21 cellular contexts compared by ENCODE assay signal in the genomic region with DNA sequence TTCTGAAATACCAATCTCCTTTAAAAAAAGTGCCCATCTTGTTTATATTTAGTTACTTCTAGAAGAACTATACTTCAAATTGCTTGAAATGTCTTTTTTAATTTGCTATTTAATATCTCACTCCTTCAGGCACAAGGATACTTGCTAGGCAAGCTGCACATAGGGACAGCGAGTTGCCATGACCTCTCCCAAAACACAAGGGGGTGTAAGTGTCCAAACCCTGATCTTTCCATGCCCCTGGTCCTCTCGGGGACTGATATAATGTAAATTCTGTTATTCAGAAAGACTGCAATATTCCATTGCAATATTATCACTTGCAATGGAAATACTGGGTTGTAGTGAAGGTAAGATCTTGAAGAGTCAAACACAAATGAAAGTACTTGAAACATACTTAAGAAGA.
DNase-seq lines count a peak whose midpoint lies in the region; ATAC-seq, FAIRE-seq and TF ChIP-seq lines count a peak whose summit lies in the region.
"Had no signal": no experiment of that assay in that cellular context is flagged by ENCODE, and none has a peak within 500 bp of the region (broad histone marks: within the 10 kb centered on the region; RNA-seq: fewer than 3 reads in every experiment).

No MANE protein-coding gene starts in this region.

- no peak for TF ChIP-seq EP300 in H1 (IDR thresholded peaks at IDR 0.05; ENCODE audit: borderline replicate concordance in 1 of 2, low read depth in 2 of 2, low read length in 2 of 2)
- no peak for TF ChIP-seq EP300 in upper lobe of left lung (IDR thresholded peaks at IDR 0.05)

- no peak for DNase-seq in left ventricle myocardium inferior
- DNase-seq in right atrium auricular region (ENCODE audit: low spot score): no peak
- DNase-seq in RKO (ENCODE audit: low spot score): peak; percentile 20
- no peak for DNase-seq in H1 (ENCODE audit: low read depth in 1 of 2, low spot score in 2 of 2)
- no peak for DNase-seq in SW 1271 (lab: John Stamatoyannopoulos, UW)
- DNase-seq in hippocampal formation (lab: John Stamatoyannopoulos, UW): no peak
- DNase-seq in upper lobe of left lung: no peak
- DNase-seq in G401 (ENCODE audit: low spot score): no peak
- DNase-seq: activated gamma-delta T cell treated with Interleukin-2 at 50 U/mL for 16 hours; anterior cingulate cortex; CD8-positive, alpha-beta T cell; EL; H7; head of caudate nucleus; NCI-H2029 treated with DMSO at 0.1 percent for 48 hours; NCI-H526 treated with DMSO at 0.1 percent for 48 hours; stimulated activated CD4-positive, alpha-beta T cell treated with anti-CD3 and anti-CD28 coated beads, Interleukin-15, amount 100 ng/mL, for 24 hours; stimulated activated naive CD8-positive, alpha-beta T cell treated with anti-CD3 and anti-CD28 coated beads, Interleukin-15, amount 100 ng/mL, for 72 hours had no signal

- WGBS in H1 (ENCODE audit: extremely low coverage in 1 of 2, insufficient coverage in 1 of 2, insufficient read length in 1 of 2, insufficient replicate concordance in 2 of 2, low coverage in 1 of 2, low lambda C conversion rate in 2 of 2, missing lambda C conversion rate in 1 of 2), 2 experiments: 85% methylated on average over 2 of the region's 2 CpGs; no CpG with 5 or more reads in 1 of the 2 experiments
- 68 to 78% methylated on average over 2 of the region's 2 CpGs for WGBS in upper lobe of left lung, 2 donors

- no peak overlapping the region for H2BK5ac ChIP-seq in H1 (ENCODE audit: low read depth, low read length)

- H2BK120ac ChIP-seq in H1 (replicated peaks; ENCODE audit: low read depth, low read length): no peak overlapping the region

- no peak overlapping the region for H3K18ac ChIP-seq in H1 (ENCODE audit: extremely low read depth, low read length)

- no peak overlapping the region for H2AK5ac ChIP-seq in H1 (ENCODE audit: low read depth, low read length)

- peaks cover 16% of the 10 kb centered on the region for H3K9me3 ChIP-seq in left ventricle myocardium inferior (replicated peaks)
- no peaks in the 10 kb centered on the region for H3K9me3 ChIP-seq in right atrium auricular region
- H3K9me3 ChIP-seq in H1 (ENCODE audit: insufficient read depth in 2 of 2, low read depth in 1 of 2, low read length in 1 of 2): no peaks in the 10 kb centered on the region
- H3K9me3 ChIP-seq in upper lobe of left lung: no peaks in the 10 kb centered on the region

- no peaks in the 10 kb centered on the region for H3K23me2 ChIP-seq in H1 (ENCODE audit: low read depth, low read length)

- no peak for ATAC-seq in upper lobe of left lung (ENCODE audit: low FRiP score in 2 of 2)
- ATAC-seq: CD8-positive, alpha-beta T cell; Panc1; stimulated activated naive CD8-positive, alpha-beta T cell treated with anti-CD3 and anti-CD28 coated beads, Interleukin-15, amount 100 ng/mL, for 72 hours had no signal

- H2BK20ac ChIP-seq in H1 (ENCODE audit: low read length): no peak overlapping the region

- H4K20me1 ChIP-seq in H1 (replicated peaks in 1 of 2; ENCODE audit: control insufficient read depth in 1 of 2, insufficient read depth in 2 of 2, low read length in 2 of 2): no peaks in the 10 kb centered on the region

- H3K79me1 ChIP-seq in H1 (ENCODE audit: low read depth, low read length): no peaks in the 10 kb centered on the region

- H4K91ac ChIP-seq in H1 (replicated peaks; ENCODE audit: insufficient read length, low read length): no peak overlapping the region

- no peak overlapping the region for H3K27ac ChIP-seq in left ventricle myocardium inferior (replicated peaks)
- no peak overlapping the region for H3K27ac ChIP-seq in right atrium auricular region
- H3K27ac ChIP-seq in H1 (ENCODE audit: low read depth, low read length): no peak overlapping the region
- no peak overlapping the region for H3K27ac ChIP-seq in upper lobe of left lung

- TF ChIP-seq CTCF in left ventricle myocardium inferior (IDR thresholded peaks at IDR 0.05; ENCODE audit: borderline replicate concordance): peak; percentile 11
- TF ChIP-seq CTCF in right atrium auricular region (IDR thresholded peaks at IDR 0.05): peak in 1 of 2 donors; percentile 33
- TF ChIP-seq CTCF in H1 (IDR thresholded peaks at IDR 0.05; ENCODE audit: control extremely low read depth in 1 of 3, insufficient read depth in 1 of 3, low read depth in 1 of 3, low read length in 3 of 3): peak; percentile 24 to 55 (median 41); a peak in 3 of 4 replicates
- TF ChIP-seq CTCF in upper lobe of left lung (IDR thresholded peaks at IDR 0.05): no peak

- H3K9ac ChIP-seq in H1 (replicated peaks in 1 of 4; ENCODE audit: extremely low read depth in 1 of 4, low read depth in 3 of 4, low read length in 3 of 4): no peak overlapping the region

- TF ChIP-seq POLR2A in H1 (IDR thresholded peaks at IDR 0.05; ENCODE audit: control extremely low read depth in 1 of 2, low read depth in 2 of 2, low read length in 2 of 2) (no peak), upper lobe of left lung (IDR thresholded peaks at IDR 0.05) (no peak)

- FAIRE-seq in H1 (lab: Jason Lieb, UNC): no peak
- FAIRE-seq: islet of Langerhans, urothelium cell line had no signal

- no peak overlapping the region for H2BK15ac ChIP-seq in H1 (ENCODE audit: low read length)

- no peak overlapping the region for H3K23ac ChIP-seq in H1 (ENCODE audit: insufficient read length)

- CTCF ChIA-PET in H1 (lab: Charles Lee; ENCODE audit: partially characterized antibody): interaction anchor here (0.6 to 1.4 kb wide), 7 partner anchors 11 to 450 kb away, joined by 3 to 4 read pairs (median 3); no protein-coding TSS in a partner anchor

- H2BK12ac ChIP-seq in H1 (ENCODE audit: low read depth, low read length): no peak overlapping the region

- no peak overlapping the region for H3K4ac ChIP-seq in H1 (replicated peaks; ENCODE audit: insufficient read length, low read depth, low read length)

- no peak overlapping the region for H4K8ac ChIP-seq in H1 (ENCODE audit: extremely low read depth, insufficient read depth, low read length)

- intact Hi-C loops in left ventricle myocardium inferior (cut with micrococcal nuclease): no loop called here

- peaks cover 35% of the 10 kb centered on the region for H3K4me1 ChIP-seq in left ventricle myocardium inferior
- peaks cover 0 to 15% of the 10 kb centered on the region in 2 donors for H3K4me1 ChIP-seq in right atrium auricular region
- H3K4me1 ChIP-seq in H1 (replicated peaks in 1 of 4; ENCODE audit: control insufficient read depth in 3 of 4, insufficient read depth in 4 of 4, low read length in 3 of 4): no peaks in the 10 kb centered on the region; a peak in 1 of 7 replicates
- no peaks in the 10 kb centered on the region for H3K4me1 ChIP-seq in upper lobe of left lung

- no peak overlapping the region for H2AFZ ChIP-seq in H1 (ENCODE audit: low read length)

- H3K56ac ChIP-seq in H1 (replicated peaks; ENCODE audit: insufficient read length, low read depth, low read length): no peak overlapping the region

- H3K4me3 ChIP-seq in left ventricle myocardium inferior: no peak overlapping the region
- H3K4me3 ChIP-seq in right atrium auricular region: no peak overlapping the region
- no peak overlapping the region for H3K4me3 ChIP-seq in H1 (ENCODE audit: extremely low read depth in 1 of 4, insufficient read depth in 2 of 4, low read depth in 3 of 4, low read length in 4 of 4)
- H3K4me3 ChIP-seq in upper lobe of left lung: no peak overlapping the region

- H3K36me3 ChIP-seq in left ventricle myocardium inferior (no peaks in the 10 kb centered on the region), right atrium auricular region (no peaks in the 10 kb centered on the region), H1 (ENCODE audit: control insufficient read depth in 2 of 4, insufficient read depth in 4 of 4, low read length in 3 of 4) (no peaks in the 10 kb centered on the region), upper lobe of left lung (no peaks in the 10 kb centered on the region)

- in situ Hi-C loops in G401 (cut with HindIII; ENCODE audit: low sequenced_read_pairs): no loop called here

- H3K14ac ChIP-seq in H1 (ENCODE audit: insufficient read length): no peak overlapping the region

- no peaks in the 10 kb centered on the region for H3K79me2 ChIP-seq in H1 (ENCODE audit: control insufficient read depth in 1 of 2, insufficient read depth in 2 of 2, low read length in 2 of 2)

- no peaks in the 10 kb centered on the region for H3K27me3 ChIP-seq in left ventricle myocardium inferior (ENCODE audit: low read depth)
- H3K27me3 ChIP-seq in right atrium auricular region: no peaks in the 10 kb centered on the region
- H3K27me3 ChIP-seq in H1 (replicated peaks in 1 of 4; ENCODE audit: control insufficient read depth in 3 of 4, extremely low read depth in 1 of 4, insufficient read depth in 3 of 4, low read length in 3 of 4): no peaks in the 10 kb centered on the region
- no peaks in the 10 kb centered on the region for H3K27me3 ChIP-seq in upper lobe of left lung

- no peak overlapping the region for H3K4me2 ChIP-seq in H1 (ENCODE audit: insufficient read depth in 1 of 2, low read depth in 2 of 2, low read length in 2 of 2)

- POLR2A ChIA-PET in H1 (lab: Charles Lee; ENCODE audit: partially characterized antibody): no interaction called here

- peak; percentile 62 to 66 for TF ChIP-seq RAD21 in H1 (IDR thresholded peaks at IDR 0.05 in 1 of 2, conservative IDR thresholded peaks at IDR 0.05 in 1 of 2; ENCODE audit: low read depth in 2 of 2, low read length in 2 of 2)

- no peak overlapping the region for H4K5ac ChIP-seq in H1 (ENCODE audit: insufficient read length, low read depth, low read length)

TF ChIP-seq in H1, 55 proteins besides CTCF, POLR2A, EP300 and RAD21 (continues in another document):
- TF ChIP-seq SIRT6 (IDR thresholded peaks at IDR 0.05; ENCODE audit: low read length) (no peak), TCF12 (IDR thresholded peaks at IDR 0.05; ENCODE audit: low read depth, low read length) (no peak), RFX5 (IDR thresholded peaks at IDR 0.05; ENCODE audit: borderline replicate concordance, low read depth, low read length) (no peak), CHD1 (IDR thresholded peaks at IDR 0.05; ENCODE audit: low read depth, low read length) (no peak), NANOG (IDR thresholded peaks at IDR 0.05; ENCODE audit: insufficient read depth, low read depth, low read length, poor library complexity, severe bottlenecking) (no peak), ASH2L (IDR thresholded peaks at IDR 0.05; ENCODE audit: low read length) (no peak), BACH1 (IDR thresholded peaks at IDR 0.05; ENCODE audit: low read length) (no peak), BCL11A (IDR thresholded peaks at IDR 0.05; ENCODE audit: low read depth in 2 of 2, low read length in 2 of 2) (no peak), SAP30 (IDR thresholded peaks at IDR 0.05; ENCODE audit: insufficient read depth, insufficient replicate concordance, low read length) (no peak), SIX5 (IDR thresholded peaks at IDR 0.05; ENCODE audit: low read depth, low read length) (no peak)
- TF ChIP-seq, protein P1, sequence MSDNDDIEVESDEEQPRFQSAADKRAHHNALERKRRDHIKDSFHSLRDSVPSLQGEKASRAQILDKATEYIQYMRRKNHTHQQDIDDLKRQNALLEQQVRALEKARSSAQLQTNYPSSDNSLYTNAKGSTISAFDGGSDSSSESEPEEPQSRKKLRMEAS (IDR thresholded peaks at IDR 0.05): no peak

Comparison
In these comparisons a context has a peak if more than half of its experiments do, and no peak if none do; other contexts are left out.
1. CTCF ChIP-seq: peak in left ventricle myocardium inferior (single experiment) and H1 (3 of 3); none in upper lobe of left lung (0 of 6).